In the genomic region with DNA sequence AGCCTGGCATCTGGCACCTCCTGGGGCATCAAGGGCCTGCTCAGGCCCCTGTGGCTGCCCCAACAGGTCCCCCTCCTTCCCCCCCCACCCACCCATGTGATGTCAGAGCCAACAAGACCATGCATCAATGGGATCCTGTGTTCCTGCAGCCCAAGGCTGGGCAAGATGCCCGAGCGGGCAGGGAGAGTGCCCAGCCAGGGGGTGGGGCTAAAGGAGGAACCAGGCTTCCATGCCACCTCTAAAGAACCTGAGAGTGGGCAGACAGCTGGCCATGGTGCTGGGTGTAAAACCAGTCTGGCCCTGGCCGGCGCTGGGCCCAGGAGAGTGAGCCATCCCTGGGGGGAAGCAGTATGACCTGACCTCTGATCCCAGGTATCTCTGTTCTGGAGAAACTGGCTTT, we compare ENCODE assay signal across 14 cellular contexts. TPM values are rescaled to one million over a fixed set of nuclear protein-coding genes. Genes with fewer than 3 reads are reported as not detected.
A peak's percentile ranks its signal among the peaks of the same experiment; 100 is the strongest.
DNase-seq lines count a peak whose midpoint lies in the region; ATAC-seq and TF ChIP-seq lines count a peak whose summit lies in the region.
"Had no signal": no experiment of that assay in that cellular context is flagged by ENCODE, and none has a peak within 500 bp of the region (broad histone marks: within the 10 kb centered on the region; RNA-seq: fewer than 3 reads in every experiment).

No MANE protein-coding gene starts in this region.

- peaks cover 5 to 28% (median 14%) of the 10 kb centered on the region in 12 donors for H3K4me1 ChIP-seq in heart left ventricle
- H3K4me1 ChIP-seq in right atrium auricular region = peaks cover 0 to 30% of the 10 kb centered on the region in 2 donors
- H3K4me1 ChIP-seq in mammary epithelial cell (ENCODE audit: insufficient read depth, low read length) = peaks cover 41% of the 10 kb centered on the region
- peaks cover 7 to 80% (median 54%) of the 10 kb centered on the region in 4 donors for H3K4me1 ChIP-seq in tibial nerve

- no peak overlapping the region for H3K4me3 ChIP-seq in heart left ventricle
- H3K4me3 ChIP-seq in right atrium auricular region = no peak overlapping the region
- no peak overlapping the region for H3K4me3 ChIP-seq in mammary epithelial cell (replicated peaks in 1 of 3; ENCODE audit: insufficient read depth in 1 of 3, low read depth in 2 of 3, low read length in 3 of 3)
- no peak overlapping the region for H3K4me3 ChIP-seq in tibial nerve
- H3K4me3 ChIP-seq: SJSA1 had no signal

- TF ChIP-seq POLR2A in heart left ventricle (IDR thresholded peaks at IDR 0.05) (no peak), tibial nerve (IDR thresholded peaks at IDR 0.05) (no peak)

- no peaks in the 10 kb centered on the region for H4K20me1 ChIP-seq in mammary epithelial cell (ENCODE audit: insufficient read depth, low read length)

- peaks cover 21% of the 10 kb centered on the region for H3K79me2 ChIP-seq in mammary epithelial cell (ENCODE audit: insufficient read depth, low read length)

- TF ChIP-seq CTCF in heart left ventricle (IDR thresholded peaks at IDR 0.05) (no peak), right atrium auricular region (IDR thresholded peaks at IDR 0.05) (no peak), mammary epithelial cell (conservative IDR thresholded peaks at IDR 0.05 in 1 of 2, IDR thresholded peaks at IDR 0.05 in 1 of 2; ENCODE audit: extremely low read depth in 1 of 2, insufficient read depth in 1 of 2, low read depth in 1 of 2, low read length in 2 of 2) (no peak), tibial nerve (IDR thresholded peaks at IDR 0.05) (no peak)

- dilution Hi-C loops in mammary epithelial cell (cut with HindIII; ENCODE audit: low sequenced_read_pairs) = no loop called here

- H3K27me3 ChIP-seq in heart left ventricle (no peaks in the 10 kb centered on the region), right atrium auricular region (no peaks in the 10 kb centered on the region), mammary epithelial cell (ENCODE audit: insufficient read depth, low read length) (no peaks in the 10 kb centered on the region), tibial nerve (no peaks in the 10 kb centered on the region)
- H3K27me3 ChIP-seq: SJSA1 had no signal

- no peak overlapping the region for H2AFZ ChIP-seq in mammary epithelial cell (ENCODE audit: low read depth, low read length)

- intact Hi-C loops in heart left ventricle (cut with DNase I) (no loop called here), mammary epithelial cell (cut with micrococcal nuclease) (no loop called here)

- H3K27ac ChIP-seq in heart left ventricle = peak overlapping the region in 1 of 12 donors; percentile 57
- H3K27ac ChIP-seq in right atrium auricular region = no peak overlapping the region
- H3K27ac ChIP-seq in mammary epithelial cell (ENCODE audit: insufficient read depth, low read depth, low read length) = no peak overlapping the region
- peak overlapping the region; percentile 69 to 90 (median 82) for H3K27ac ChIP-seq in tibial nerve
- H3K27ac ChIP-seq: SJSA1 had no signal

- no TSS peak for BruUV-seq in mammary epithelial cell (replicated peaks; lab: Mats Ljungman, UMichigan)

- TF ChIP-seq EP300 in tibial nerve (IDR thresholded peaks at IDR 0.05) = peak in 1 of 2 donors; percentile 46

- WGBS in heart left ventricle, 4 donors = 81 to 89% (median 87%) methylated on average over 2 to 4 of the region's 4 CpGs; no CpG with 5 or more reads in 1 of the 4 donors
- 6% methylated on average over 2 of the region's 4 CpGs for WGBS in mammary epithelial cell (ENCODE audit: low coverage, missing lambda C conversion rate)
- WGBS in tibial nerve, 2 donors = 52 to 83% methylated on average over 2 to 4 of the region's 4 CpGs

- H3K9me3 ChIP-seq in heart left ventricle (no peaks in the 10 kb centered on the region), right atrium auricular region (no peaks in the 10 kb centered on the region), mammary epithelial cell (replicated peaks; ENCODE audit: insufficient read depth, low read length) (no peaks in the 10 kb centered on the region), tibial nerve (no peaks in the 10 kb centered on the region)
- H3K9me3 ChIP-seq: SJSA1 had no signal

- CTCF ChIA-PET in mammary epithelial cell (lab: Charles Lee; ENCODE audit: low non-redundant PET) = no interaction called here

- no peak overlapping the region for H3K9ac ChIP-seq in mammary epithelial cell (ENCODE audit: insufficient read depth, low read length)

- peak in 4 of 5 donors; percentile 44 to 62 (median 55) for DNase-seq in heart left ventricle
- DNase-seq in right atrium auricular region (ENCODE audit: low spot score) = no peak
- peak; percentile 66 for DNase-seq in mammary epithelial cell
- DNase-seq in mucosa of gallbladder (ENCODE audit: low spot score) = peak; percentile 39
- peak in 1 of 2 donors; percentile 34 for DNase-seq in tibial nerve (ENCODE audit: low spot score in 2 of 2)
- no peak for DNase-seq in cerebellar nuclear complex (lab: John Stamatoyannopoulos, UW)
- DNase-seq: activated naive CD4-positive, alpha-beta T cell; CD8-positive, alpha-beta memory T cell; kidney glomerular epithelial cell; naive thymus-derived CD8-positive, alpha-beta T cell; NCI-H82 had no signal

- ATAC-seq in heart left ventricle (peak; percentile 43 to 64 (median 44)), HG02973 (IDR thresholded peaks at IDR 0.05; ENCODE audit: unreplicated experiment) (no peak), HG03354 (IDR thresholded peaks at IDR 0.05; ENCODE audit: poor library complexity, severe bottlenecking, unreplicated experiment) (no peak)
- ATAC-seq: naive thymus-derived CD8-positive, alpha-beta T cell had no signal

- in situ Hi-C loops in mammary epithelial cell (cut with MboI; ENCODE audit: low sequenced_read_pairs in 2 of 2) = no loop called here

- H3K4me2 ChIP-seq in mammary epithelial cell (ENCODE audit: insufficient read depth, low read depth, low read length) = no peak overlapping the region

- peaks cover 0 to 49% (median 3%) of the 10 kb centered on the region in 9 donors for H3K36me3 ChIP-seq in heart left ventricle
- H3K36me3 ChIP-seq in right atrium auricular region = peaks cover 8% of the 10 kb centered on the region
- H3K36me3 ChIP-seq in mammary epithelial cell (ENCODE audit: insufficient read depth, low read length) = peaks cover 24% of the 10 kb centered on the region
- H3K36me3 ChIP-seq in tibial nerve = peaks cover 0 to 13% (median 0%) of the 10 kb centered on the region in 3 donors

RNA-seq across cellular contexts. Expression of gene COL16A1, which starts 7.6 kb away (rescaled TPM):
- total RNA-seq in heart left ventricle = 10 to 100 TPM; 10.1 to 24.1 (median 13.1) TPM
- 10 to 100 TPM in 1 of 2 donors, 1 to 10 TPM in 1; 7.5 to 15.8 TPM for polyA plus RNA-seq in heart left ventricle
- total RNA-seq in right atrium auricular region = 10 to 100 TPM; 31.2 to 34.4 TPM
- total RNA-seq in mammary epithelial cell = 100 to 1,000 TPM; 121 to 146 TPM
- 32.8 TPM for polyA plus RNA-seq in mammary epithelial cell
- 57.1 TPM for polyA minus RNA-seq in mammary epithelial cell
- 52.5 TPM for total RNA-seq in mucosa of gallbladder
- total RNA-seq in tibial nerve = 100 to 1,000 TPM; 147 to 311 (median 212) TPM
- total RNA-seq: naive thymus-derived CD8-positive, alpha-beta T cell had no signal
- polyA plus RNA-seq: CD8-positive, alpha-beta memory T cell had no signal

RNA-seq across cellular contexts. Expression of gene PEF1, which starts 51.6 kb away (rescaled TPM):
- 10 to 100 TPM; 32.2 to 55.4 (median 42.4) TPM for total RNA-seq in heart left ventricle
- polyA plus RNA-seq in heart left ventricle = 100 to 1,000 TPM in 1 of 2 donors, 10 to 100 TPM in 1; 36.1 to 106 TPM
- 10 to 100 TPM; 42.9 to 66.8 TPM for total RNA-seq in right atrium auricular region
- 10 to 100 TPM; 58.6 to 78.0 TPM for total RNA-seq in mammary epithelial cell
- polyA plus RNA-seq in mammary epithelial cell = 106 TPM
- 81.6 TPM for polyA minus RNA-seq in mammary epithelial cell
- 66.3 TPM for total RNA-seq in mucosa of gallbladder
- 100 to 1,000 TPM in 1 of 4 donors, 10 to 100 TPM in 3; 62.5 to 108 (median 89.7) TPM for total RNA-seq in tibial nerve

Comparison
In these comparisons a context has a peak if more than half of its experiments do, and no peak if none do; other contexts are left out.
1. DNase-seq: peak in heart left ventricle (4 of 5), mammary epithelial cell (single experiment) and mucosa of gallbladder (single experiment); none in right atrium auricular region (single experiment) and cerebellar nuclear complex (0 of 2).
2. ATAC-seq: peak in heart left ventricle (4 of 4); none in HG02973 (single experiment) and HG03354 (single experiment).
3. H3K27ac ChIP-seq: peak in tibial nerve (4 of 4); none in right atrium auricular region (0 of 2) and mammary epithelial cell (single experiment).